ENCODE assay signal across 20 cellular contexts in genomic region chr7:144786079-144786478, GRCh38. TPM values are rescaled to one million over a fixed set of nuclear protein-coding genes. Genes with fewer than 3 reads are reported as not detected.
DNase-seq lines count a peak whose midpoint lies in the region; ATAC-seq and TF ChIP-seq lines count a peak whose summit lies in the region.
"Had no signal": no experiment of that assay in that cellular context is flagged by ENCODE, and none has a peak within 500 bp of the region (broad histone marks: within the 10 kb centered on the region; RNA-seq: fewer than 3 reads in every experiment).

No MANE protein-coding gene starts in this region.

- H3K36me3 Mint-ChIP-seq in neural progenitor cell (no peaks in the 10 kb centered on the region), endothelial cell (ENCODE audit: low read depth, unreplicated experiment) (no peaks in the 10 kb centered on the region)
- H3K36me3 Mint-ChIP-seq: CD14-positive monocyte had no signal

- H3K4me3 Mint-ChIP-seq in neural progenitor cell (no peak overlapping the region), endothelial cell (ENCODE audit: unreplicated experiment) (no peak overlapping the region)
- H3K4me3 Mint-ChIP-seq: B cell, CD14-positive monocyte, IgD-negative memory B cell had no signal

- no peaks in the 10 kb centered on the region for H3K4me1 ChIP-seq in neural progenitor cell
- H3K4me1 ChIP-seq: A549 had no signal

- H3K27me3 Mint-ChIP-seq in neural progenitor cell (ENCODE audit: insufficient read depth, low read depth): no peaks in the 10 kb centered on the region
- H3K27me3 Mint-ChIP-seq in endothelial cell (ENCODE audit: unreplicated experiment): peaks cover 3% of the 10 kb centered on the region
- H3K27me3 Mint-ChIP-seq: B cell, IgD-negative memory B cell had no signal

- no peak overlapping the region for H3K4me2 ChIP-seq in neural progenitor cell
- H3K4me2 ChIP-seq: A549, PC-9 had no signal

- no peak overlapping the region for H3K4me3 ChIP-seq in neural progenitor cell
- H3K4me3 ChIP-seq: A549, PC-9 had no signal

- TF ChIP-seq CTCF in neural progenitor cell (IDR thresholded peaks at IDR 0.05): no peak
- no peak for TF ChIP-seq CTCF in endothelial cell (IDR thresholded peaks at IDR 0.05; ENCODE audit: unreplicated experiment)

- no peaks in the 10 kb centered on the region for H3K79me2 ChIP-seq in neural progenitor cell (ENCODE audit: low read depth)

- peak; percentile 13 for ATAC-seq in GM19395 (IDR thresholded peaks at IDR 0.05; ENCODE audit: unreplicated experiment)
- peak; percentile 20 for ATAC-seq in HG03378 (IDR thresholded peaks at IDR 0.05; ENCODE audit: unreplicated experiment)
- ATAC-seq: A549 had no signal

- H3K4me1 Mint-ChIP-seq in neural progenitor cell: no peaks in the 10 kb centered on the region
- H3K4me1 Mint-ChIP-seq in endothelial cell (ENCODE audit: unreplicated experiment): no peaks in the 10 kb centered on the region
- H3K4me1 Mint-ChIP-seq: CD14-positive monocyte had no signal

- no peaks in the 10 kb centered on the region for H3F3A ChIP-seq in neural progenitor cell (ENCODE audit: low read depth)

- H3K9me3 ChIP-seq in neural progenitor cell (ENCODE audit: low read depth): no peaks in the 10 kb centered on the region
- H3K9me3 ChIP-seq: A549 had no signal

- peak overlapping the region; percentile 23 for H2AFZ ChIP-seq in neural progenitor cell (replicated peaks)
- H2AFZ ChIP-seq: PC-9 had no signal

- H4K20me1 ChIP-seq in neural progenitor cell (ENCODE audit: low read depth): no peaks in the 10 kb centered on the region

- H3K36me3 ChIP-seq in neural progenitor cell: no peaks in the 10 kb centered on the region

- H3K27me3 ChIP-seq in neural progenitor cell: no peaks in the 10 kb centered on the region

- H3K9me3 Mint-ChIP-seq in neural progenitor cell (no peaks in the 10 kb centered on the region), endothelial cell (ENCODE audit: unreplicated experiment) (no peaks in the 10 kb centered on the region)
- H3K9me3 Mint-ChIP-seq: IgD-negative memory B cell had no signal

- no peak overlapping the region for H3K27ac Mint-ChIP-seq in neural progenitor cell
- no peak overlapping the region for H3K27ac Mint-ChIP-seq in endothelial cell (ENCODE audit: unreplicated experiment)
- H3K27ac Mint-ChIP-seq: B cell, CD14-positive monocyte, IgD-negative memory B cell had no signal

- no peak overlapping the region for H3K9ac ChIP-seq in neural progenitor cell

- DNase-seq in NCI-H82 (lab: John Stamatoyannopoulos, UW) (peak; percentile 41), neural progenitor cell (ENCODE audit: low spot score) (peak; percentile 11), 8988T (no peak), NAMALWA (ENCODE audit: low spot score) (no peak), endothelial cell (ENCODE audit: low spot score) (no peak)
- DNase-seq: EL, MV-4-11, NCI-H1694, NCI-H2081 treated with DMSO at 0.1 percent for 48 hours, NCI-H446 treated with DMSO at 0.1 percent for 48 hours, NCI-H526 treated with DMSO at 0.1 percent for 48 hours, PC-9, SHP77 treated with DMSO at 0.1 percent for 48 hours had no signal

- H3K27ac ChIP-seq in neural progenitor cell: no peak overlapping the region
- H3K27ac ChIP-seq: A549, PC-9, RWPE1 had no signal

RNA-seq across cellular contexts. Expression of gene TPK1, which starts 49.8 kb away (rescaled TPM):
- total RNA-seq in neural progenitor cell (ENCODE audit: low replicate concordance) (4.8 and 14.5 TPM in 2 replicates), endothelial cell (ENCODE audit: unreplicated experiment) (0.77 TPM)

Comparison
In these comparisons a context has a peak if more than half of its experiments do, and no peak if none do; other contexts are left out.
1. DNase-seq: peak in NCI-H82 (single experiment) and neural progenitor cell (single experiment); none in 8988T (single experiment), NAMALWA (single experiment) and endothelial cell (single experiment).